Comparison of ENCODE assay signal across 9 cellular contexts in genomic region chr2:178530625-178531142, GRCh38. TPM values are rescaled to one million over a fixed set of nuclear protein-coding genes. Genes with fewer than 3 reads are reported as not detected.
DNase-seq lines count a peak whose midpoint lies in the region; ATAC-seq, FAIRE-seq and TF ChIP-seq lines count a peak whose summit lies in the region.
"Had no signal": no experiment of that assay in that cellular context is flagged by ENCODE, and none has a peak within 500 bp of the region (broad histone marks: within the 10 kb centered on the region; RNA-seq: fewer than 3 reads in every experiment).

No MANE protein-coding gene starts in this region.

- H3K27ac ChIP-seq in K562 (ENCODE audit: extremely low read depth, low read depth, low read length) (no peak overlapping the region), uterus (no peak overlapping the region)

- no peaks in the 10 kb centered on the region for H3K9me3 Mint-ChIP-seq in type B pancreatic cell
- H3K9me3 Mint-ChIP-seq: nephron had no signal

- H3K4me1 ChIP-seq in K562 (replicated peaks in 1 of 2; ENCODE audit: control insufficient read depth in 2 of 2, insufficient read depth in 2 of 2, low read length in 2 of 2) (no peaks in the 10 kb centered on the region), uterus (no peaks in the 10 kb centered on the region)

- no peaks in the 10 kb centered on the region for H3K9me3 ChIP-seq in K562 (replicated peaks; ENCODE audit: control insufficient read depth, insufficient read depth, low read depth, low read length)
- H3K9me3 ChIP-seq in uterus = no peaks in the 10 kb centered on the region

- H3K27ac Mint-ChIP-seq in type B pancreatic cell = no peak overlapping the region
- H3K27ac Mint-ChIP-seq: nephron had no signal

- TF ChIP-seq EP300 in K562 (IDR thresholded peaks at IDR 0.05; ENCODE audit: low read length) = no peak

- 70% methylated on average over 8 of the region's 8 CpGs for WGBS in K562 (ENCODE audit: insufficient coverage, low coverage, missing lambda C conversion rate)

- no peak overlapping the region for H3K9ac ChIP-seq in K562 (ENCODE audit: insufficient read depth in 1 of 2, low read depth in 2 of 2, low read length in 2 of 2)

- no TSS peak for BruUV-seq in K562 (replicated peaks; lab: Mats Ljungman, UMichigan)

- H3K4me1 Mint-ChIP-seq in type B pancreatic cell (ENCODE audit: unreplicated experiment) = peaks cover 7% of the 10 kb centered on the region
- H3K4me1 Mint-ChIP-seq: nephron had no signal

- no peak overlapping the region for H3K4me2 ChIP-seq in K562 (ENCODE audit: insufficient read depth, low read length)

- intact Hi-C loops in K562 (cut with micrococcal nuclease) (no loop called here), uterus (cut with DNase I; ENCODE audit: low total_unique reads) (no loop called here)

- H3K4me3 ChIP-seq in GM12865 (ENCODE audit: low read depth, low read length) = peak overlapping the region; percentile 47
- no peak overlapping the region for H3K4me3 ChIP-seq in K562
- no peak overlapping the region for H3K4me3 ChIP-seq in uterus

- H2AFZ ChIP-seq in K562 (ENCODE audit: low read depth, low read length) = no peak overlapping the region

- no peak for TF ChIP-seq RAD21 in K562 (CRISPR knock-in tag; conservative IDR thresholded peaks at IDR 0.05 in 1 of 2, IDR thresholded peaks at IDR 0.05 in 1 of 2)

- no peak for TF ChIP-seq POLR2A in K562 (conservative IDR thresholded peaks at IDR 0.05)
- TF ChIP-seq POLR2A in uterus (IDR thresholded peaks at IDR 0.05) = no peak

- H4K20me1 ChIP-seq in K562 (replicated peaks; ENCODE audit: control insufficient read depth, insufficient read depth, low read length) = peaks cover 4% of the 10 kb centered on the region

- TF ChIP-seq CTCF in GM12865 (IDR thresholded peaks at IDR 0.05; ENCODE audit: insufficient read depth, low read depth, low read length, missing control alignments) (no peak), GM20000 (IDR thresholded peaks at IDR 0.05; ENCODE audit: extremely low read depth, missing control alignments) (no peak), K562 (IDR thresholded peaks at IDR 0.05 in 2 of 3, conservative IDR thresholded peaks at IDR 0.05 in 1 of 3; ENCODE audit: insufficient read depth in 2 of 3, low read depth in 1 of 3, low read length in 3 of 3) (no peak), type B pancreatic cell (conservative IDR thresholded peaks at IDR 0.05) (no peak), uterus (IDR thresholded peaks at IDR 0.05) (no peak)

- CTCF ChIA-PET in K562 (lab: Yijun Ruan, JAX; ENCODE audit: low intra/inter-chr PET ratio) = no interaction called here

- H3K27me3 Mint-ChIP-seq in type B pancreatic cell = no peaks in the 10 kb centered on the region

- H3K36me3 ChIP-seq in K562 (ENCODE audit: control insufficient read depth, insufficient read depth, low read length) (peaks cover 42% of the 10 kb centered on the region; the same call in 2 of the 3 replicates), uterus (no peaks in the 10 kb centered on the region)

- in situ Hi-C loops in K562 (cut with MboI) = no loop called here

- H3K27me3 ChIP-seq in K562 (ENCODE audit: control insufficient read depth in 2 of 2, insufficient read depth in 2 of 2, low read length in 2 of 2) (no peaks in the 10 kb centered on the region), uterus (no peaks in the 10 kb centered on the region)

- POLR2A ChIA-PET in K562 (lab: Yijun Ruan, JAX) = interaction anchor here (0.6 kb wide), 1 partner anchor 81 kb away, joined by 3 read pairs; no protein-coding TSS in a partner anchor

- H3K4me3 Mint-ChIP-seq in type B pancreatic cell = no peak overlapping the region
- H3K4me3 Mint-ChIP-seq: nephron had no signal

- DNase-seq in GM12865 (ENCODE audit: low read depth) (peak; percentile 95), GM20000 (ENCODE audit: low spot score) (peak; percentile 76), K562 (ENCODE audit: extremely low read depth in 1 of 4, low spot score in 3 of 4) (no peak), anterior cingulate cortex (lab: John Stamatoyannopoulos, UW) (no peak), AG08395 (ENCODE audit: low spot score) (no peak), type B pancreatic cell (ENCODE audit: extremely low spot score, unreplicated experiment) (no peak), uterus (no peak)

- peaks cover 44% of the 10 kb centered on the region for H3K36me3 Mint-ChIP-seq in type B pancreatic cell

- FAIRE-seq in K562 (lab: Jason Lieb, UNC) = no peak

- ATAC-seq in HG03520 (IDR thresholded peaks at IDR 0.05; ENCODE audit: unreplicated experiment) = peak; percentile 98
- ATAC-seq in K562 = peak; percentile 29; the same call in 2 of the 3 replicates

- H3K79me2 ChIP-seq in K562 (ENCODE audit: control insufficient read depth, insufficient read depth, low read length) = peaks cover 59% of the 10 kb centered on the region

- no peaks in the 10 kb centered on the region for H3K9me1 ChIP-seq in K562 (ENCODE audit: control insufficient read depth, insufficient read depth, low read length)

TF ChIP-seq in K562, 482 proteins besides CTCF, POLR2A, EP300 and RAD21 (continues in another document):
- TF ChIP-seq, protein P1, sequence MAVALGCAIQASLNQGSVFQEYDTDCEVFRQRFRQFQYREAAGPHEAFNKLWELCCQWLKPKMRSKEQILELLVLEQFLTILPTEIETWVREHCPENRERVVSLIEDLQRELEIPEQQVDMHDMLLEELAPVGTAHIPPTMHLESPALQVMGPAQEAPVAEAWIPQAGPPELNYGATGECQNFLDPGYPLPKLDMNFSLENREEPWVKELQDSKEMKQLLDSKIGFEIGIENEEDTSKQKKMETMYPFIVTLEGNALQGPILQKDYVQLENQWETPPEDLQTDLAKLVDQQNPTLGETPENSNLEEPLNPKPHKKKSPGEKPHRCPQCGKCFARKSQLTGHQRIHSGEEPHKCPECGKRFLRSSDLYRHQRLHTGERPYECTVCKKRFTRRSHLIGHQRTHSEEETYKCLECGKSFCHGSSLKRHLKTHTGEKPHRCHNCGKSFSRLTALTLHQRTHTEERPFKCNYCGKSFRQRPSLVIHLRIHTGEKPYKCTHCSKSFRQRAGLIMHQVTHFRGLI (CRISPR knock-in tag; IDR thresholded peaks at IDR 0.05) = no peak
- TF ChIP-seq ZNF23 (CRISPR knock-in tag; IDR thresholded peaks at IDR 0.05) (no peak), CBX2 (IDR thresholded peaks at IDR 0.05; ENCODE audit: insufficient read depth, low read length, poor library complexity, severe bottlenecking) (no peak), ZNF76 (CRISPR knock-in tag; IDR thresholded peaks at IDR 0.05; ENCODE audit: borderline replicate concordance) (no peak)

RNA-seq across cellular contexts. Expression of gene PLEKHA3, which starts 50.4 kb away (rescaled TPM):
- total RNA-seq in K562 (2011; cell fraction: chromatin; rRNA removed; ENCODE audit: low replicate concordance) = 7.1 and 8.8 TPM in 2 replicates
- total RNA-seq in K562 (2011; cell fraction: nucleolus; rRNA removed) = 2.8 and 2.9 TPM in 2 replicates
- total RNA-seq in K562 (2011; cell fraction: nucleoplasm; rRNA removed) = 6.7 and 16.4 TPM in 2 replicates
- total RNA-seq in K562 (2014; rRNA removed) (6.4 and 6.9 TPM in 2 replicates), K562 (2014; rRNA removed; fragmentation: Illumina TruSeq; extraction: Trizol) (11.7 and 18.5 TPM in 2 replicates), K562 (2015; rRNA removed; fragmentation: Illumina TruSeq; extraction: Trizol) (8.4 and 10.5 TPM in 2 replicates), K562 (2021) (19.6 and 23.4 TPM in 2 replicates), type B pancreatic cell (ENCODE audit: low replicate concordance) (16.2 and 20.7 TPM in 2 replicates), uterus (10 to 100 TPM in 3 of 4 donors, 1 to 10 TPM in 1; 9.1 to 45.5 (median 14.2) TPM)
- polyA plus RNA-seq in K562 (2011; rRNA removed) (14.9 and 21.8 TPM in 2 replicates), K562 (2014; fragmentation: Illumina TruSeq; extraction: Trizol) (6.8 and 8.8 TPM in 2 replicates), K562 (2014; fragmentation: Nextera tagmentation; extraction: Ambion mirVana) (1 to 10 TPM; 2.3 to 2.6 TPM), K562 (2014; rRNA removed) (9.7 and 12.0 TPM in 2 replicates)
- polyA plus RNA-seq in K562 (2011; cell fraction: cytosol; rRNA removed) = 1.6 and 2.8 TPM in 2 replicates
- 3.7 and 7.0 TPM in 2 replicates for polyA plus RNA-seq in K562 (2011; cell fraction: nucleus; rRNA removed)
- polyA plus RNA-seq in K562 (2012) = 6.8 and 7.4 TPM in 2 replicates
- polyA minus RNA-seq in K562 (2011; rRNA and poly(A)+ RNA removed) = 15.1 and 15.8 TPM in 2 replicates
- polyA minus RNA-seq in K562 (2011; cell fraction: cytosol; rRNA and poly(A)+ RNA removed) = 5.8 and 11.0 TPM in 2 replicates
- polyA minus RNA-seq in K562 (2011; cell fraction: nucleus; rRNA and poly(A)+ RNA removed) = 5.9 and 7.7 TPM in 2 replicates

RNA-seq across cellular contexts. Expression of gene FKBP7, which starts 52.3 kb away (rescaled TPM):
- total RNA-seq in K562 (2011; cell fraction: chromatin; rRNA removed; ENCODE audit: low replicate concordance) = 6.4 and 7.4 TPM in 2 replicates
- total RNA-seq in K562 (2011; cell fraction: nucleolus; rRNA removed) = 5.1 and 7.3 TPM in 2 replicates
- total RNA-seq in K562 (2011; cell fraction: nucleoplasm; rRNA removed) = 8.4 and 9.8 TPM in 2 replicates
- 9.5 and 15.9 TPM in 2 replicates for total RNA-seq in K562 (2014; rRNA removed)
- 12.6 and 13.5 TPM in 2 replicates for total RNA-seq in K562 (2014; rRNA removed; fragmentation: Illumina TruSeq; extraction: Trizol)
- total RNA-seq in K562 (2015; rRNA removed; fragmentation: Illumina TruSeq; extraction: Trizol) = 12.0 and 14.7 TPM in 2 replicates
- total RNA-seq in K562 (2021) = 6.1 and 7.0 TPM in 2 replicates
- polyA plus RNA-seq in K562 (2011; rRNA removed) = 16.8 and 19.2 TPM in 2 replicates
- polyA plus RNA-seq in K562 (2011; cell fraction: cytosol; rRNA removed) = 4.2 and 7.4 TPM in 2 replicates
- 5.3 and 9.0 TPM in 2 replicates for polyA plus RNA-seq in K562 (2011; cell fraction: nucleus; rRNA removed)
- 7.0 and 9.1 TPM in 2 replicates for polyA plus RNA-seq in K562 (2012)
- polyA plus RNA-seq in K562 (2014; fragmentation: Illumina TruSeq; extraction: Trizol) = 17.4 and 19.9 TPM in 2 replicates
- 10 to 100 TPM; 19.3 to 23.2 TPM for polyA plus RNA-seq in K562 (2014; fragmentation: Nextera tagmentation; extraction: Ambion mirVana)
- 19.0 and 22.7 TPM in 2 replicates for polyA plus RNA-seq in K562 (2014; rRNA removed)
- 12.5 and 13.7 TPM in 2 replicates for polyA minus RNA-seq in K562 (2011; rRNA and poly(A)+ RNA removed)
- 4.0 and 4.6 TPM in 2 replicates for polyA minus RNA-seq in K562 (2011; cell fraction: cytosol; rRNA and poly(A)+ RNA removed)
- polyA minus RNA-seq in K562 (2011; cell fraction: nucleus; rRNA and poly(A)+ RNA removed) = 5.4 and 7.9 TPM in 2 replicates
- total RNA-seq in type B pancreatic cell (ENCODE audit: low replicate concordance) = 7.2 and 34.1 TPM in 2 replicates
- 10 to 100 TPM in 3 of 4 donors, 1 to 10 TPM in 1; 5.4 to 87.2 (median 27.0) TPM for total RNA-seq in uterus

Comparison
In these comparisons a context has a peak if more than half of its experiments do, and no peak if none do; other contexts are left out.
1. DNase-seq: peak in GM12865 (single experiment) and GM20000 (single experiment); none in K562 (0 of 4), anterior cingulate cortex (0 of 58), AG08395 (single experiment), type B pancreatic cell (single experiment) and uterus (0 of 2).